ENCODE assay signal across 1 cellular context in the genomic region with DNA sequence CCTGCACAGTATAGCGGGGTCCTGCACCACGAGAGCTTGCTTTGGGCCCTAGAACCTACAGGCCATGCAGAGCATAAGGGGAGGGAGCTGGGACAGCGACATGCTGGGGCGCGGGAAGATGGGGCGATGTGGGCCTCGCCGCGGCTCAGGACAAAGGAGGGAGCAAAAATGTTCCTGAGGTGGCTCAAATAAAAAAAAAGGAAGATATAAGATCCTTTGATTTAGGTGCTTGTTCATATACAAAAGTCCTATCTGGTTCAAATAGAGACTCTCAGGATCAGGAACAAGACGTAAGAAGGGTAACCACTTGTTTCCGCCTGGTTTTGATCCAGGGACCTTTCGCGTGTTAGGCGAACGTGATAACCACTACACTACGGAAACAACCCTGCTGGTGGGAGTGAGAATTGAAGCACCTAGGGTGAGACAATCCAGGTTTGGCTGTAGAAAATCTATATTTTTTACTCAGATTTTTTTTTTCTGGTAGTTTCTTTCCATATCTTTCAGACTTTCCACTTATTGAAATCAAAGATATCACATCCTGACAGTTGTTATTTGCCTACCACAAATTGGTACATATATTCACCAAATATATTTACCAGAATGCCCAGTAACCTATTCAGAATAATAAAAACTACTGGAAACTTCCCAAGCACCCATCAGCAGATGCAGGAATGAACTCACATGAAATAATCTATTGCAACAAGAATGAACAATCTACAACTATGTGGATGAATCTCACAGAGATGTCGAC.
TF ChIP-seq lines count a peak whose summit lies in the region.

No MANE protein-coding gene starts in this region.

TF ChIP-seq in K562, 482 proteins besides CTCF, POLR2A, EP300 and RAD21 (continued from another document and continues in another):
- no peak for TF ChIP-seq HINFP (tag; conservative IDR thresholded peaks at IDR 0.05; ENCODE audit: low read depth)
- TF ChIP-seq RFX5 (IDR thresholded peaks at IDR 0.05; ENCODE audit: low read depth, low read length) = peak; percentile 56; the same call in 1 of the 2 replicates
- TF ChIP-seq, protein P1, sequence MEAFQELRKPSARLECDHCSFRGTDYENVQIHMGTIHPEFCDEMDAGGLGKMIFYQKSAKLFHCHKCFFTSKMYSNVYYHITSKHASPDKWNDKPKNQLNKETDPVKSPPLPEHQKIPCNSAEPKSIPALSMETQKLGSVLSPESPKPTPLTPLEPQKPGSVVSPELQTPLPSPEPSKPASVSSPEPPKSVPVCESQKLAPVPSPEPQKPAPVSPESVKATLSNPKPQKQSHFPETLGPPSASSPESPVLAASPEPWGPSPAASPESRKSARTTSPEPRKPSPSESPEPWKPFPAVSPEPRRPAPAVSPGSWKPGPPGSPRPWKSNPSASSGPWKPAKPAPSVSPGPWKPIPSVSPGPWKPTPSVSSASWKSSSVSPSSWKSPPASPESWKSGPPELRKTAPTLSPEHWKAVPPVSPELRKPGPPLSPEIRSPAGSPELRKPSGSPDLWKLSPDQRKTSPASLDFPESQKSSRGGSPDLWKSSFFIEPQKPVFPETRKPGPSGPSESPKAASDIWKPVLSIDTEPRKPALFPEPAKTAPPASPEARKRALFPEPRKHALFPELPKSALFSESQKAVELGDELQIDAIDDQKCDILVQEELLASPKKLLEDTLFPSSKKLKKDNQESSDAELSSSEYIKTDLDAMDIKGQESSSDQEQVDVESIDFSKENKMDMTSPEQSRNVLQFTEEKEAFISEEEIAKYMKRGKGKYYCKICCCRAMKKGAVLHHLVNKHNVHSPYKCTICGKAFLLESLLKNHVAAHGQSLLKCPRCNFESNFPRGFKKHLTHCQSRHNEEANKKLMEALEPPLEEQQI (IDR thresholded peaks at IDR 0.05) = peak; percentile 77; the same call in 1 of the 2 replicates
- TF ChIP-seq HNRNPUL1 (IDR thresholded peaks at IDR 0.05; ENCODE audit: low read length) = no peak
- no peak for TF ChIP-seq ZBTB43 (CRISPR knock-in tag; IDR thresholded peaks at IDR 0.05)
- peak; percentile 97 for TF ChIP-seq GTF3C2 (IDR thresholded peaks at IDR 0.05; ENCODE audit: borderline replicate concordance, extremely low read depth, insufficient read length)
- no peak for TF ChIP-seq NR2C2 (CRISPR knock-in tag; IDR thresholded peaks at IDR 0.05)
- TF ChIP-seq NR2C2 (tag; IDR thresholded peaks at IDR 0.05) = no peak
- TF ChIP-seq CTBP1 (IDR thresholded peaks at IDR 0.05; ENCODE audit: borderline replicate concordance) = no peak
- TF ChIP-seq ZBTB2 (IDR thresholded peaks at IDR 0.05) = peak; percentile 18; the same call in 1 of the 2 replicates
- peak; percentile 43; the same call in 1 of the 2 replicates for TF ChIP-seq GABPB1 (CRISPR knock-in tag; IDR thresholded peaks at IDR 0.05)
- no peak for TF ChIP-seq CBFA2T2 (conservative IDR thresholded peaks at IDR 0.05)
- TF ChIP-seq POLR2H (tag; IDR thresholded peaks at IDR 0.05; ENCODE audit: low read depth) = peak; percentile 99
- TF ChIP-seq, protein P2, sequence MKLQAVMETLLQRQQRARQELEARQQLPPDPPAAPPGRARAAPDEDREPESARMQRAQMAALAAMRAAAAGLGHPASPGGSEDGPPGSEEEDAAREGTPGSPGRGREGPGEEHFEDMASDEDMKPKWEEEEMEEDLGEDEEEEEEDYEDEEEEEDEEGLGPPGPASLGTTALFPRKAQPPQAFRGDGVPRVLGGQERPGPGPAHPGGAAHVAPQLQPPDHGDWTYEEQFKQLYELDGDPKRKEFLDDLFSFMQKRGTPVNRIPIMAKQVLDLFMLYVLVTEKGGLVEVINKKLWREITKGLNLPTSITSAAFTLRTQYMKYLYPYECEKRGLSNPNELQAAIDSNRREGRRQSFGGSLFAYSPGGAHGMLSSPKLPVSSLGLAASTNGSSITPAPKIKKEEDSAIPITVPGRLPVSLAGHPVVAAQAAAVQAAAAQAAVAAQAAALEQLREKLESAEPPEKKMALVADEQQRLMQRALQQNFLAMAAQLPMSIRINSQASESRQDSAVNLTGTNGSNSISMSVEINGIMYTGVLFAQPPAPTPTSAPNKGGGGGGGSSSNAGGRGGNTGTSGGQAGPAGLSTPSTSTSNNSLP (IDR thresholded peaks at IDR 0.05; ENCODE audit: borderline replicate concordance, low read depth, low read length) = peak; percentile 74; the same call in 1 of the 2 replicates
- peak; percentile 51; the same call in 1 of the 2 replicates for TF ChIP-seq BCOR (IDR thresholded peaks at IDR 0.05)
- TF ChIP-seq LCOR (CRISPR knock-in tag; IDR thresholded peaks at IDR 0.05) = no peak
- TF ChIP-seq ZNF592 (IDR thresholded peaks at IDR 0.05) = peak; percentile 93
- no peak for TF ChIP-seq THRAP3 (IDR thresholded peaks at IDR 0.05; ENCODE audit: borderline replicate concordance)
- TF ChIP-seq CCAR2 (IDR thresholded peaks at IDR 0.05; ENCODE audit: low read depth, low read length) = 0 out of 2 replicates have a peak, but pooled peaks have one; percentile 74
- TF ChIP-seq ATF7 (IDR thresholded peaks at IDR 0.05) = 0 out of 2 replicates have a peak, but pooled peaks have one; percentile 35
- peak in 1 of 2 experiments; percentile 78 for TF ChIP-seq NCOA2 (IDR thresholded peaks at IDR 0.05; ENCODE audit: partially characterized antibody in 2 of 2)
- TF ChIP-seq ZKSCAN1 (IDR thresholded peaks at IDR 0.05; ENCODE audit: low read depth, low read length) = 0 out of 2 replicates have a peak, but pooled peaks have one; percentile 18
- TF ChIP-seq, protein P3, sequence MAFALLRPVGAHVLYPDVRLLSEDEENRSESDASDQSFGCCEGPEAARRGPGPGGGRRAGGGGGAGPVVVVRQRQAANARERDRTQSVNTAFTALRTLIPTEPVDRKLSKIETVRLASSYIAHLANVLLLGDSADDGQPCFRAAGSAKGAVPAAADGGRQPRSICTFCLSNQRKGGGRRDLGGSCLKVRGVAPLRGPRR (CRISPR knock-in tag; IDR thresholded peaks at IDR 0.05) = no peak
- no peak for TF ChIP-seq CREBBP (IDR thresholded peaks at IDR 0.05; ENCODE audit: low read depth, low read length)
